8 cellular contexts compared by ENCODE assay signal in the genomic region with DNA sequence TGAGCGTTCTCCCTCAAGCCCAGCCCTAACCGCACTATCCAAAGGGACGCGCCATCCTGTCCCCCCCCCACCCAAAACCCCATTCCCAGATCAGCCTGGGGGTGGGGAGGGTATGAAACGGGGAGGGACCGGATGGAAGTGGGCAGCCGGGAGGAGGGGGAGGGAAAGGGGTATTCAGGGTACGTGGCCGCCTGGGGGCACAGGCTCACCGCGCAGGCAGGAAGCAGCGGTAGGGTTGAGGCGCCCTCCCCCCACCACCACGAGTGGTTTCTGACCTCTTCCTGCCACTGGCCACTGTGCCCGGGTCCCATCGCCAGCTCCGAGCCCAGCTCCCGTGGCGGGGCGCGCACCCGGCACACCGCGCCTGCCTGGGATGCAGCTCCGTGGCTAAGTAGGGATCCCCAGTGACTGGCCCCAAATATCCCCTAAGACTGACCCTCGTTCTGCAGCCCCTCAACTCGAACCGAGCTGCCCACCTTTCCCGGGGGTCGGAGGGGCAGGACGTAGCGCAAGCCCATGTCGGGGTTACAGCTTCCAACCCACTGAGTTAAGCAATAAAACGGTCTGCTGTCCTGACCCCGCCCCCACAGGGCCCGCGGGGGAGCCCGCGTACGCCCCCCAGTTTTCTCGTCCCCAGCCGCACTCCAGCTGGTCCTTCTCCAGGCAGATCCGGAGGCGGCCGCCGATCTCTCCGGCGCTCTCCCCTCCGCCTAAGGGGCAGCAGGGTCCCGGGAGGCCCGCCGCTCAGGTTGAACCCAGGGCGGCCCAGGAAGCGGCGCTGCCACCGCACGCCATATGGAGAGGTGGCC. TPM values are rescaled to one million over a fixed set of nuclear protein-coding genes. Genes with fewer than 3 reads are reported as not detected.
DNase-seq lines count a peak whose midpoint lies in the region; ATAC-seq, FAIRE-seq and TF ChIP-seq lines count a peak whose summit lies in the region.

No MANE protein-coding gene starts in this region.

- no peak for FAIRE-seq in RCC 7860 (lab: Jason Lieb, UNC)

- H3K4me3 Mint-ChIP-seq in CD8-positive, alpha-beta memory T cell: peak overlapping the region; percentile 81 to 90 (median 87)
- peak overlapping the region; percentile 76 for H3K4me3 Mint-ChIP-seq in activated naive CD4-positive, alpha-beta T cell treated with anti-CD3 and anti-CD28 coated beads, Interleukin-2, amount 50 U/mL, for 24 hours

- peaks cover 0 to 1% (median 0%) of the 10 kb centered on the region in 3 donors for H3K36me3 Mint-ChIP-seq in CD8-positive, alpha-beta memory T cell
- H3K36me3 Mint-ChIP-seq in activated naive CD4-positive, alpha-beta T cell treated with anti-CD3 and anti-CD28 coated beads, Interleukin-2, amount 50 U/mL, for 24 hours: peaks cover 17% of the 10 kb centered on the region

- H3K27ac Mint-ChIP-seq in CD8-positive, alpha-beta memory T cell: peak overlapping the region; percentile 18 to 87 (median 73)
- H3K27ac Mint-ChIP-seq in activated naive CD4-positive, alpha-beta T cell treated with anti-CD3 and anti-CD28 coated beads, Interleukin-2, amount 50 U/mL, for 24 hours: peak overlapping the region; percentile 71

- TF ChIP-seq POLR2A in HCT116 (IDR thresholded peaks at IDR 0.05; ENCODE audit: borderline replicate concordance, extremely low read depth, insufficient read depth, insufficient read length): no peak

- H3K9me2 ChIP-seq in HCT116 (ENCODE audit: insufficient read depth): no peaks in the 10 kb centered on the region

- H2AFZ ChIP-seq in HCT116 (ENCODE audit: low read depth, low read length, poor library complexity, severe bottlenecking) (no peak overlapping the region), parathyroid adenoma (peak overlapping the region; percentile 79)

- H3K9ac ChIP-seq in HCT116 (ENCODE audit: low read length) (peak overlapping the region; percentile 87), parathyroid adenoma (peak overlapping the region; percentile 50)

- peaks cover 7 to 9% of the 10 kb centered on the region in 2 donors for H3K27me3 Mint-ChIP-seq in CD8-positive, alpha-beta memory T cell
- H3K27me3 Mint-ChIP-seq in activated naive CD4-positive, alpha-beta T cell treated with anti-CD3 and anti-CD28 coated beads, Interleukin-2, amount 50 U/mL, for 24 hours: no peaks in the 10 kb centered on the region

- POLR2A ChIA-PET in CD8-positive, alpha-beta memory T cell (lab: Charles Lee): interaction anchor here (1.0 kb wide), 1 partner anchor 51 kb away, joined by 3 read pairs; no protein-coding TSS in a partner anchor
- POLR2A ChIA-PET in HCT116 (lab: Charles Lee): interaction anchor here (1.0 to 1.6 kb wide), 2 partner anchors 18 to 27 kb away, joined by 3 to 4 read pairs; no protein-coding TSS in a partner anchor

- peak overlapping the region; percentile 72 for H3K4me3 ChIP-seq in CD8-positive, alpha-beta memory T cell (ENCODE audit: low read length)
- H3K4me3 ChIP-seq in HCT116 (replicated peaks in 1 of 2; ENCODE audit: low read depth in 1 of 2, low read length in 2 of 2): peak overlapping the region; percentile 92 to 93
- H3K4me3 ChIP-seq in parathyroid adenoma (ENCODE audit: low read depth, low read length): peak overlapping the region; percentile 71

- no peaks in the 10 kb centered on the region for H4K20me1 ChIP-seq in HCT116 (ENCODE audit: insufficient read depth)

- TF ChIP-seq RAD21 in HCT116 (IDR thresholded peaks at IDR 0.05; ENCODE audit: low read depth): no peak

- peak overlapping the region; percentile 56 for H3K27ac ChIP-seq in CD8-positive, alpha-beta memory T cell (ENCODE audit: low read depth, low read length)
- peak overlapping the region; percentile 90 for H3K27ac ChIP-seq in HCT116 (ENCODE audit: low read depth, low read length)
- H3K27ac ChIP-seq in parathyroid adenoma: peak overlapping the region; percentile 30

- H3K4me2 ChIP-seq in HCT116 (ENCODE audit: low read length): peak overlapping the region; percentile 94
- H3K4me2 ChIP-seq in parathyroid adenoma (ENCODE audit: low read length): peak overlapping the region; percentile 95

- ATAC-seq in HCT116: peak; percentile 21
- ATAC-seq in Right ventricle myocardium inferior: peak; percentile 23
- ATAC-seq in GM19023 (IDR thresholded peaks at IDR 0.05; ENCODE audit: unreplicated experiment): no peak
- no peak for ATAC-seq in HG03045 (IDR thresholded peaks at IDR 0.05; ENCODE audit: unreplicated experiment)

- BruUV-seq in HCT116 (replicated peaks; lab: Mats Ljungman, UMichigan): TSS peak; percentile 66

- intact Hi-C loops in HCT116 (cut with micrococcal nuclease): loop anchor here (2.0 kb wide), 1 partner anchor 27 kb away; no protein-coding TSS in a partner anchor
- intact Hi-C loops in Right ventricle myocardium inferior (cut with DNase I): loop anchor here (2.0 to 5.0 kb wide), 4 partner anchors 37 to 124 kb away; no protein-coding TSS in a partner anchor

- H3K36me3 ChIP-seq in CD8-positive, alpha-beta memory T cell (ENCODE audit: insufficient read depth, low read length): no peaks in the 10 kb centered on the region
- H3K36me3 ChIP-seq in HCT116 (ENCODE audit: control insufficient read depth in 1 of 2, insufficient read depth in 2 of 2, low read length in 2 of 2) (peaks cover 2 to 22% of the 10 kb centered on the region in 2 experiments; a peak in 3 of 4 replicates), parathyroid adenoma (ENCODE audit: control insufficient read depth, insufficient read depth, low read length) (no peaks in the 10 kb centered on the region)

- H3K9me3 Mint-ChIP-seq in CD8-positive, alpha-beta memory T cell: peaks cover 0 to 2% (median 0%) of the 10 kb centered on the region in 5 donors
- no peaks in the 10 kb centered on the region for H3K9me3 Mint-ChIP-seq in activated naive CD4-positive, alpha-beta T cell treated with anti-CD3 and anti-CD28 coated beads, Interleukin-2, amount 50 U/mL, for 24 hours

- peak in 4 of 5 donors; percentile 13 to 81 (median 44) for DNase-seq in CD8-positive, alpha-beta memory T cell
- DNase-seq in HCT116 (ENCODE audit: low read depth, low spot score) (no peak), RCC 7860 (ENCODE audit: low spot score) (peak; percentile 71), Right ventricle myocardium inferior (ENCODE audit: missing footprints) (peak; percentile 77)

- RAD21 ChIA-PET in HCT116 (lab: Charles Lee; ENCODE audit: low non-redundant PET in 1 of 2, low total read pairs in 2 of 2, uncharacterized antibody in 2 of 2, unreplicated experiment in 2 of 2): interaction anchor here in 1 of 2 experiments (0.6 kb wide), 1 partner anchor 36 kb away, joined by 3 read pairs; no protein-coding TSS in a partner anchor

- H3K79me2 ChIP-seq in HCT116 (ENCODE audit: insufficient read depth, low read length): peaks cover 57% of the 10 kb centered on the region
- H3K79me2 ChIP-seq in parathyroid adenoma: no peaks in the 10 kb centered on the region

- peaks cover 36 to 37% (median 36%) of the 10 kb centered on the region in 3 donors for H3K4me1 Mint-ChIP-seq in CD8-positive, alpha-beta memory T cell
- H3K4me1 Mint-ChIP-seq in activated naive CD4-positive, alpha-beta T cell treated with anti-CD3 and anti-CD28 coated beads, Interleukin-2, amount 50 U/mL, for 24 hours: peaks cover 49% of the 10 kb centered on the region

- CTCF ChIA-PET in CD8-positive, alpha-beta memory T cell (lab: Charles Lee): interaction anchor here (2.0 kb wide), 1 partner anchor 67 kb away, joined by 7 read pairs; no protein-coding TSS in a partner anchor
- CTCF ChIA-PET in HCT116 (lab: Charles Lee): no interaction called here

- peaks cover 25% of the 10 kb centered on the region for H3K4me1 ChIP-seq in CD8-positive, alpha-beta memory T cell (ENCODE audit: insufficient read depth, low read length)
- peaks cover 16 to 25% of the 10 kb centered on the region in 2 experiments for H3K4me1 ChIP-seq in HCT116 (ENCODE audit: control insufficient read depth in 1 of 2, insufficient read depth in 2 of 2, low read length in 2 of 2)
- H3K4me1 ChIP-seq in parathyroid adenoma: no peaks in the 10 kb centered on the region

- no peaks in the 10 kb centered on the region for H3K27me3 ChIP-seq in CD8-positive, alpha-beta memory T cell (ENCODE audit: insufficient read depth, low read length, poor library complexity, severe bottlenecking)
- H3K27me3 ChIP-seq in HCT116 (ENCODE audit: insufficient read depth, low read length): no peaks in the 10 kb centered on the region
- no peaks in the 10 kb centered on the region for H3K27me3 ChIP-seq in parathyroid adenoma (ENCODE audit: control insufficient read depth, insufficient read depth, low read length)

- H3K9me3 ChIP-seq in CD8-positive, alpha-beta memory T cell (ENCODE audit: low read length): no peaks in the 10 kb centered on the region
- H3K9me3 ChIP-seq in HCT116 (ENCODE audit: control insufficient read depth in 1 of 2, insufficient read depth in 1 of 2, low read depth in 1 of 2, low read length in 2 of 2): no peaks in the 10 kb centered on the region
- no peaks in the 10 kb centered on the region for H3K9me3 ChIP-seq in parathyroid adenoma (ENCODE audit: control insufficient read depth, low read length)

- no peak for TF ChIP-seq CTCF in HCT116 (IDR thresholded peaks at IDR 0.05 in 2 of 3, conservative IDR thresholded peaks at IDR 0.05 in 1 of 3; ENCODE audit: borderline replicate concordance in 1 of 3, insufficient read depth in 1 of 3, low read depth in 2 of 3, low read length in 2 of 3)
- TF ChIP-seq CTCF in parathyroid adenoma (IDR thresholded peaks at IDR 0.05): no peak

TF ChIP-seq in HCT116, 20 proteins besides CTCF, POLR2A, EP300 and RAD21 (continues in another document):
- TF ChIP-seq FOSL1 (IDR thresholded peaks at IDR 0.05; ENCODE audit: low read depth) (no peak), SRF (IDR thresholded peaks at IDR 0.05; ENCODE audit: low read depth) (0 out of 2 replicates have a peak, but pooled peaks have one; percentile 9)

RNA-seq across cellular contexts. Expression of a gene that starts 1.2 kb away (rescaled TPM):
- total RNA-seq in CD8-positive, alpha-beta memory T cell: 10 to 100 TPM; 52.7 to 53.3 TPM
- polyA plus RNA-seq in CD8-positive, alpha-beta memory T cell: 47.4 TPM
- total RNA-seq in HCT116 (2021; ENCODE audit: unreplicated experiment) (123 TPM), Right ventricle myocardium inferior (136 TPM)
- 134 and 167 TPM in 2 replicates for polyA plus RNA-seq in HCT116 (2012)

Comparison
In these comparisons a context has a peak if more than half of its experiments do, and no peak if none do; other contexts are left out.
1. H3K27ac ChIP-seq: peak in every context shown above with its lines; median percentile 90 in HCT116; 56 in CD8-positive, alpha-beta memory T cell; 30 in parathyroid adenoma.
2. ATAC-seq: peak in HCT116 (single experiment) and Right ventricle myocardium inferior (single experiment); none in GM19023 (single experiment) and HG03045 (single experiment).
3. Peak in every context shown above with its lines, with median percentiles within 50 percentile points of each other: H3K4me3 ChIP-seq.